ENCODE assay signal across 11 cellular contexts in genomic region chr5:146744358-146744757, GRCh38.
DNase-seq lines count a peak whose midpoint lies in the region; ATAC-seq, FAIRE-seq and TF ChIP-seq lines count a peak whose summit lies in the region.
"Had no signal": no experiment of that assay in that cellular context is flagged by ENCODE, and none has a peak within 500 bp of the region (broad histone marks: within the 10 kb centered on the region; RNA-seq: fewer than 3 reads in every experiment).

No MANE protein-coding gene starts in this region.

- intact Hi-C loops in PC-3 (cut with micrococcal nuclease) (no loop called here), lower lobe of right lung (cut with DNase I) (no loop called here)

- no peaks in the 10 kb centered on the region for H4K20me1 ChIP-seq in PC-3 (ENCODE audit: low read length)
- no peaks in the 10 kb centered on the region for H4K20me1 ChIP-seq in osteoblast (ENCODE audit: insufficient read depth, low read length)

- no peaks in the 10 kb centered on the region for H3K27me3 ChIP-seq in PC-3 (ENCODE audit: low read length)
- H3K27me3 ChIP-seq in osteoblast (ENCODE audit: insufficient read depth, low read length) = no peaks in the 10 kb centered on the region
- no peaks in the 10 kb centered on the region for H3K27me3 ChIP-seq in small intestine (ENCODE audit: control insufficient read depth in 2 of 2, insufficient read depth in 2 of 2, low read length in 2 of 2)
- no peaks in the 10 kb centered on the region for H3K27me3 ChIP-seq in lower lobe of right lung (ENCODE audit: low read depth)

- FAIRE-seq in small intestine (lab: Jason Lieb, UNC) = no peak
- FAIRE-seq: colon had no signal

- no TSS peak for BruUV-seq in PC-3 (replicated peaks; lab: Mats Ljungman, UMichigan)

- TF ChIP-seq CTCF in PC-3 (conservative IDR thresholded peaks at IDR 0.05; ENCODE audit: low read depth, low read length) = no peak
- no peak for TF ChIP-seq CTCF in fibroblast of pulmonary artery (IDR thresholded peaks at IDR 0.05; ENCODE audit: low read length, missing control alignments)
- no peak for TF ChIP-seq CTCF in osteoblast (IDR thresholded peaks at IDR 0.05; ENCODE audit: extremely low read depth, low read depth, low read length)
- no peak for TF ChIP-seq CTCF in lower lobe of right lung (IDR thresholded peaks at IDR 0.05)

- POLR2A ChIA-PET in PC-3 (lab: Charles Lee; ENCODE audit: unreplicated experiment) = no interaction called here

- no peaks in the 10 kb centered on the region for H3F3A ChIP-seq in PC-3 (ENCODE audit: low read length, unreplicated experiment)

- H3K4me3 ChIP-seq in PC-3 (ENCODE audit: low read length) (no peak overlapping the region), fibroblast of pulmonary artery (replicated peaks; ENCODE audit: low read depth, low read length) (no peak overlapping the region), osteoblast (ENCODE audit: insufficient read depth, low read length) (no peak overlapping the region), small intestine (ENCODE audit: low read depth in 1 of 2, low read length in 2 of 2) (no peak overlapping the region), lower lobe of right lung (no peak overlapping the region)
- H3K4me3 ChIP-seq: hepatocyte had no signal

- peaks cover 3% of the 10 kb centered on the region; the same call in 1 of the 2 replicates for H3K4me1 ChIP-seq in PC-3 (ENCODE audit: insufficient read depth, low read length)
- no peaks in the 10 kb centered on the region for H3K4me1 ChIP-seq in osteoblast (ENCODE audit: insufficient read depth, low read length)
- no peaks in the 10 kb centered on the region for H3K4me1 ChIP-seq in small intestine (ENCODE audit: control insufficient read depth in 2 of 2, insufficient read depth in 1 of 2, low read depth in 1 of 2, low read length in 1 of 2)
- H3K4me1 ChIP-seq in lower lobe of right lung = no peaks in the 10 kb centered on the region

- no peak overlapping the region for H3K4me2 ChIP-seq in PC-3 (ENCODE audit: low read length)
- H3K4me2 ChIP-seq in osteoblast (ENCODE audit: insufficient read depth, low read length) = peak overlapping the region; percentile 32
- H3K4me2 ChIP-seq: hepatocyte had no signal

- DNase-seq in GM04504 (ENCODE audit: low read depth) = peak; percentile 23
- DNase-seq in PC-3 = peak; percentile 36
- peak; percentile 58 for DNase-seq in fibroblast of pulmonary artery (ENCODE audit: low read depth)
- no peak for DNase-seq in osteoblast (ENCODE audit: insufficient read length, low spot score, missing footprints)
- DNase-seq in SKM-1 (lab: John Stamatoyannopoulos, UW; ENCODE audit: unreplicated experiment) = no peak
- DNase-seq in small intestine = no peak
- no peak for DNase-seq in lower lobe of right lung
- DNase-seq: T-helper 9 cell had no signal

- CTCF ChIA-PET in PC-3 (lab: Charles Lee) = no interaction called here

- no peaks in the 10 kb centered on the region for H3K9me2 ChIP-seq in PC-3 (replicated peaks; ENCODE audit: low read length)

- H2AFZ ChIP-seq in PC-3 (ENCODE audit: low read length) (no peak overlapping the region), osteoblast (ENCODE audit: low read length) (no peak overlapping the region)
- H2AFZ ChIP-seq: hepatocyte had no signal

- H3K36me3 ChIP-seq in PC-3 (ENCODE audit: low read depth, low read length) (no peaks in the 10 kb centered on the region), osteoblast (ENCODE audit: insufficient read depth, low read length) (no peaks in the 10 kb centered on the region), small intestine (ENCODE audit: control insufficient read depth in 2 of 2, insufficient read depth in 2 of 2, low read length in 2 of 2) (no peaks in the 10 kb centered on the region), lower lobe of right lung (no peaks in the 10 kb centered on the region)

- H3K9ac ChIP-seq in PC-3 (ENCODE audit: low read length) = no peak overlapping the region

- H3K79me2 ChIP-seq in PC-3 (ENCODE audit: low read length) = no peaks in the 10 kb centered on the region
- no peaks in the 10 kb centered on the region for H3K79me2 ChIP-seq in osteoblast (ENCODE audit: insufficient read depth, low read length)
- H3K79me2 ChIP-seq: hepatocyte had no signal

- H3K9me3 ChIP-seq in PC-3 (ENCODE audit: low read length) (no peaks in the 10 kb centered on the region), osteoblast (ENCODE audit: low read depth, low read length) (no peaks in the 10 kb centered on the region), small intestine (ENCODE audit: control insufficient read depth, low read depth) (no peaks in the 10 kb centered on the region), lower lobe of right lung (no peaks in the 10 kb centered on the region)

- H3K27ac ChIP-seq in PC-3 (ENCODE audit: low read length) = no peak overlapping the region
- H3K27ac ChIP-seq in osteoblast (ENCODE audit: low read depth, low read length) = no peak overlapping the region
- no peak overlapping the region for H3K27ac ChIP-seq in small intestine (ENCODE audit: low read depth in 1 of 2, low read length in 1 of 2)
- H3K27ac ChIP-seq in lower lobe of right lung = no peak overlapping the region
- H3K27ac ChIP-seq: hepatocyte had no signal

- ATAC-seq in PC-3 = peak; percentile 18; the same call in 1 of the 2 replicates
- ATAC-seq in HG03108 (IDR thresholded peaks at IDR 0.05; ENCODE audit: unreplicated experiment) = no peak
- no peak for ATAC-seq in lower lobe of right lung

Comparison
In these comparisons a context has a peak if more than half of its experiments do, and no peak if none do; other contexts are left out.
1. DNase-seq: peak in GM04504 (single experiment), PC-3 (single experiment) and fibroblast of pulmonary artery (single experiment); none in osteoblast (single experiment), SKM-1 (single experiment), small intestine (single experiment) and lower lobe of right lung (single experiment).